8 cellular contexts compared by ENCODE assay signal in genomic region chr3:141399979-141400971, GRCh38. TPM values are rescaled to one million over a fixed set of nuclear protein-coding genes. Genes with fewer than 3 reads are reported as not detected.
A peak's percentile ranks its signal among the peaks of the same experiment; 100 is the strongest.
DNase-seq lines count a peak whose midpoint lies in the region; ATAC-seq and TF ChIP-seq lines count a peak whose summit lies in the region.

No MANE protein-coding gene starts in this region.

- H3K4me1 ChIP-seq in CD4-positive, CD25-positive, alpha-beta regulatory T cell (ENCODE audit: control insufficient read depth, insufficient read depth, low read length, poor library complexity, severe bottlenecking) = peaks cover 44% of the 10 kb centered on the region

- no peak for ATAC-seq in CD4-positive, CD25-positive, alpha-beta regulatory T cell (ENCODE audit: low read depth in 2 of 2)
- peak; percentile 33 for ATAC-seq in HG03520 (IDR thresholded peaks at IDR 0.05; ENCODE audit: unreplicated experiment)
- peak; percentile 34 for ATAC-seq in omental fat pad (ENCODE audit: low FRiP score)
- no peak for ATAC-seq in HG02798 (IDR thresholded peaks at IDR 0.05; ENCODE audit: poor library complexity, unreplicated experiment)

- H3K27me3 Mint-ChIP-seq in CD4-positive, CD25-positive, alpha-beta regulatory T cell = no peaks in the 10 kb centered on the region
- H3K27me3 Mint-ChIP-seq in Calu3 (ENCODE audit: unreplicated experiment) = no peaks in the 10 kb centered on the region

- peak overlapping the region; percentile 48 to 93 (median 93) for H3K27ac Mint-ChIP-seq in CD4-positive, CD25-positive, alpha-beta regulatory T cell
- no peak overlapping the region for H3K27ac Mint-ChIP-seq in Calu3 (ENCODE audit: unreplicated experiment)

- DNase-seq in CD4-positive, CD25-positive, alpha-beta regulatory T cell = peak in 1 of 3 donors; percentile 18
- DNase-seq in coronary artery (ENCODE audit: low spot score) = no peak
- DNase-seq in omental fat pad (ENCODE audit: low spot score) = no peak
- no peak for DNase-seq in posterior cingulate gyrus
- DNase-seq in NCI-H1930 (lab: John Stamatoyannopoulos, UW) = no peak
- DNase-seq in Calu3 = no peak

- peak overlapping the region; percentile 59 to 88 (median 68) for H3K4me3 Mint-ChIP-seq in CD4-positive, CD25-positive, alpha-beta regulatory T cell
- no peak overlapping the region for H3K4me3 Mint-ChIP-seq in Calu3 (ENCODE audit: low read depth, unreplicated experiment)

- peaks cover 9% of the 10 kb centered on the region for H3K36me3 ChIP-seq in CD4-positive, CD25-positive, alpha-beta regulatory T cell (ENCODE audit: control insufficient read depth, insufficient read depth, low read length)

- H3K9me3 ChIP-seq in CD4-positive, CD25-positive, alpha-beta regulatory T cell (ENCODE audit: control insufficient read depth in 2 of 2, low read length in 2 of 2) = peaks cover 1 to 4% of the 10 kb centered on the region in 2 experiments

- no peaks in the 10 kb centered on the region for H3K27me3 ChIP-seq in CD4-positive, CD25-positive, alpha-beta regulatory T cell (ENCODE audit: control insufficient read depth, insufficient read depth, low read length)

- TF ChIP-seq CTCF in coronary artery (IDR thresholded peaks at IDR 0.05) = no peak
- TF ChIP-seq CTCF in omental fat pad (IDR thresholded peaks at IDR 0.05) = no peak
- no peak for TF ChIP-seq CTCF in Calu3 (IDR thresholded peaks at IDR 0.05; ENCODE audit: unreplicated experiment)

- CTCF ChIA-PET in Calu3 (lab: Charles Lee) = interaction anchor here (0.9 to 1.2 kb wide), 2 partner anchors 40 to 89 kb away, joined by 3 read pairs; no protein-coding TSS in a partner anchor

- peak overlapping the region; percentile 39 for H3K27ac ChIP-seq in CD4-positive, CD25-positive, alpha-beta regulatory T cell (ENCODE audit: insufficient read depth, low read length, poor library complexity, severe bottlenecking)
- peak overlapping the region; percentile 79 to 97 for H3K27ac ChIP-seq in coronary artery

- H3K4me3 ChIP-seq in CD4-positive, CD25-positive, alpha-beta regulatory T cell (ENCODE audit: low read depth, low read length) = peak overlapping the region; percentile 75
- H3K4me3 ChIP-seq in coronary artery = no peak overlapping the region

- H3K9me3 Mint-ChIP-seq in CD4-positive, CD25-positive, alpha-beta regulatory T cell = peaks cover 0 to 9% (median 2%) of the 10 kb centered on the region in 7 donors
- H3K9me3 Mint-ChIP-seq in Calu3 (ENCODE audit: low read depth, unreplicated experiment) = peaks cover 3% of the 10 kb centered on the region

- peaks cover 24% of the 10 kb centered on the region for H3K36me3 Mint-ChIP-seq in CD4-positive, CD25-positive, alpha-beta regulatory T cell
- peaks cover 16% of the 10 kb centered on the region for H3K36me3 Mint-ChIP-seq in Calu3 (ENCODE audit: insufficient read depth, unreplicated experiment)

- peaks cover 26 to 48% (median 35%) of the 10 kb centered on the region in 4 donors for H3K4me1 Mint-ChIP-seq in CD4-positive, CD25-positive, alpha-beta regulatory T cell
- H3K4me1 Mint-ChIP-seq in Calu3 (ENCODE audit: low read depth, unreplicated experiment) = no peaks in the 10 kb centered on the region

- BruUV-seq in Calu3 (replicated peaks; lab: Mats Ljungman, UMichigan) = no TSS peak

- intact Hi-C loops in posterior cingulate gyrus (cut with DNase I) = loop anchor here (5.0 kb wide), 1 partner anchor 33 kb away; the partner anchor contains the start of gene ZBTB38
- intact Hi-C loops in Calu3 (cut with micrococcal nuclease; ENCODE audit: unreplicated experiment) = loop anchor here (2.0 to 5.0 kb wide), 2 partner anchors 29 to 37 kb away; no protein-coding TSS in a partner anchor

RNA-seq across cellular contexts. Expression of gene ZBTB38, which starts 32.0 kb away (rescaled TPM):
- 75.7 TPM for total RNA-seq in CD4-positive, CD25-positive, alpha-beta regulatory T cell
- 100 to 1,000 TPM in 2 of 4 donors, 10 to 100 TPM in 2; 65.0 to 148 (median 116) TPM for polyA plus RNA-seq in CD4-positive, CD25-positive, alpha-beta regulatory T cell
- total RNA-seq in omental fat pad (100 to 1,000 TPM in 3 of 4 donors, 10 to 100 TPM in 1; 70.1 to 133 (median 108) TPM), Calu3 (2022) (95.9 and 99.1 TPM in 2 replicates)

Comparison
In these comparisons a context has a peak if more than half of its experiments do, and no peak if none do; other contexts are left out.
1. ATAC-seq: peak in HG03520 (single experiment) and omental fat pad (single experiment); none in CD4-positive, CD25-positive, alpha-beta regulatory T cell (0 of 2) and HG02798 (single experiment).